Comparison of ENCODE assay signal across 14 cellular contexts in the genomic region with DNA sequence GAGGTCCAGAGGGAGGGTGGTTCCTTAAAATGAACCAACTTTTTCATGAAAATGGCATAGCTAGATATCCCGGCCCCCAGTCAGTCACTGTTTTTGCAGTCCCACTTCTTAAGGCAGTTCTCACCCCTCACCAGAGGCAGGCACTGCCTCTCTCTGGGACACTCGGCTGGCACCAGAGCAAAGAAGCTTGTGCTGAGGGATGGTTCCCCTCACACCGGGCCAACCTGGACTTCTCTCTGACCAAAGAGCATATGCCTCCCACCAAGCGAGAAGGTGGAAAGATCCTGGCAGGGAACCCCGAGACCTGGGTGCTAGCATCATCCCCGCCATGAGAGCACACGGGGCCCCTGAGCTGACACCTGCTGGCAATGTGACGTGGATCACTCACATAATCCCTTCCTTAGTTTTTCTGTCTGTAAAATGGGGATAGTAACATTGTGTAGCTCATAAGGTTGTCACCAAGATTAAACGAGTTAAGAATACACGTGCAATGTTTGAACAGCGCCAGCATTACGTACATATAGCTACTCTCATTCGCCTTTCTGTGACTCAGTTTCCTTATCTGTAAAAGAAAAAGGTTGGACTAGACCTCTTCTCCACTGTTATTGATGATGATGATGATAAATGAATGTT.
A peak's percentile ranks its signal among the peaks of the same experiment; 100 is the strongest.
DNase-seq lines count a peak whose midpoint lies in the region; ATAC-seq and TF ChIP-seq lines count a peak whose summit lies in the region.
"Had no signal": no experiment of that assay in that cellular context is flagged by ENCODE, and none has a peak within 500 bp of the region (broad histone marks: within the 10 kb centered on the region; RNA-seq: fewer than 3 reads in every experiment).

No MANE protein-coding gene starts in this region.

- peak overlapping the region; percentile 45; the same call in 1 of the 2 replicates for H2AK5ac ChIP-seq in IMR-90 (ENCODE audit: low read depth, low read length)

- ATAC-seq in IMR-90 (ENCODE audit: low read depth) (no peak; the same call in 1 of the 2 replicates), gastroesophageal sphincter (no peak)
- ATAC-seq: A549; CD8-positive, alpha-beta T cell; HCT116 had no signal

- no peaks in the 10 kb centered on the region for H3K79me1 ChIP-seq in IMR-90 (ENCODE audit: low read depth in 1 of 2, low read length in 2 of 2)

- no peak overlapping the region for H3K27ac Mint-ChIP-seq in Calu3 (ENCODE audit: unreplicated experiment)
- H3K27ac Mint-ChIP-seq: CD8-positive, alpha-beta T cell had no signal

- no peak overlapping the region for H3K56ac ChIP-seq in IMR-90 (ENCODE audit: extremely low read depth, insufficient read depth, low read length)

- TF ChIP-seq EP300 in gastroesophageal sphincter (IDR thresholded peaks at IDR 0.05) = no peak

- H2AFZ ChIP-seq in IMR-90 (replicated peaks; ENCODE audit: low read length, poor library complexity) = no peak overlapping the region

- no peak overlapping the region for H3K4me3 Mint-ChIP-seq in Calu3 (ENCODE audit: low read depth, unreplicated experiment)
- H3K4me3 Mint-ChIP-seq: CD14-positive monocyte; CD8-positive, alpha-beta T cell had no signal

- BruUV-seq in IMR-90 (replicated peaks; lab: Mats Ljungman, UMichigan) (no TSS peak), Calu3 (replicated peaks; lab: Mats Ljungman, UMichigan) (no TSS peak)

- intact Hi-C loops in IMR-90 (cut with micrococcal nuclease) (no loop called here), Calu3 (cut with micrococcal nuclease; ENCODE audit: unreplicated experiment) (no loop called here), colonic mucosa (cut with DNase I) (no loop called here)

- no peak overlapping the region for H3K14ac ChIP-seq in IMR-90 (replicated peaks; ENCODE audit: low read depth, low read length)

- no peak for TF ChIP-seq CTCF in IMR-90 (conservative IDR thresholded peaks at IDR 0.05; ENCODE audit: low read depth, low read length)
- no peak for TF ChIP-seq CTCF in coronary artery (IDR thresholded peaks at IDR 0.05)
- TF ChIP-seq CTCF in gastroesophageal sphincter (IDR thresholded peaks at IDR 0.05) = no peak
- no peak for TF ChIP-seq CTCF in Calu3 (IDR thresholded peaks at IDR 0.05; ENCODE audit: unreplicated experiment)
- TF ChIP-seq CTCF in colonic mucosa (IDR thresholded peaks at IDR 0.05) = no peak

- POLR2A ChIA-PET in IMR-90 (lab: Charles Lee; ENCODE audit: unreplicated experiment) = no interaction called here

- 80% methylated on average over 1 of the region's 13 CpGs; no CpG with 5 or more reads in 1 of the 2 experiments for WGBS in IMR-90 (ENCODE audit: extremely low coverage in 2 of 2, insufficient read length in 1 of 2), 2 experiments
- WGBS in gastroesophageal sphincter (ENCODE audit: low coverage in 1 of 2), 2 donors = 71 to 82% methylated on average over 9 to 13 of the region's 13 CpGs

- no peaks in the 10 kb centered on the region for H3K4me1 Mint-ChIP-seq in Calu3 (ENCODE audit: low read depth, unreplicated experiment)
- H3K4me1 Mint-ChIP-seq: CD14-positive monocyte had no signal

- H3K36me3 Mint-ChIP-seq in Calu3 (ENCODE audit: insufficient read depth, unreplicated experiment) = no peaks in the 10 kb centered on the region
- H3K36me3 Mint-ChIP-seq: CD8-positive, alpha-beta T cell had no signal

- no peak overlapping the region for H3K4me2 ChIP-seq in IMR-90 (ENCODE audit: low read depth, low read length)
- H3K4me2 ChIP-seq: A549 had no signal

- no peak overlapping the region for H3K4me3 ChIP-seq in IMR-90 (ENCODE audit: insufficient read depth, low read depth, low read length)
- H3K4me3 ChIP-seq in coronary artery = no peak overlapping the region
- no peak overlapping the region for H3K4me3 ChIP-seq in gastroesophageal sphincter
- H3K4me3 ChIP-seq in colonic mucosa = no peak overlapping the region
- H3K4me3 ChIP-seq: A549 had no signal

- H3K9me3 ChIP-seq in IMR-90 (ENCODE audit: control insufficient read depth, insufficient read depth, low read length) = no peaks in the 10 kb centered on the region
- no peaks in the 10 kb centered on the region for H3K9me3 ChIP-seq in gastroesophageal sphincter
- no peaks in the 10 kb centered on the region for H3K9me3 ChIP-seq in colonic mucosa
- H3K9me3 ChIP-seq: A549 had no signal

- dilution Hi-C loops in IMR-90 (cut with HindIII; ENCODE audit: low sequenced_read_pairs, unreplicated experiment) = no loop called here

- no peak overlapping the region for H3K4ac ChIP-seq in IMR-90 (ENCODE audit: low read depth, low read length)

- H3K9ac ChIP-seq in IMR-90 (ENCODE audit: low read depth, low read length) (no peak overlapping the region), colonic mucosa (ENCODE audit: low read depth in 2 of 2, low read length in 2 of 2) (no peak overlapping the region)

- H2BK5ac ChIP-seq in IMR-90 (ENCODE audit: low read depth, low read length, poor library complexity, severe bottlenecking) = no peak overlapping the region

- no peaks in the 10 kb centered on the region for H3K9me1 ChIP-seq in IMR-90 (ENCODE audit: insufficient read depth, low read length)

- H3K23ac ChIP-seq in IMR-90 (ENCODE audit: low read depth, low read length) = no peak overlapping the region

- H4K20me1 ChIP-seq in IMR-90 (ENCODE audit: insufficient read depth, low read length) = no peaks in the 10 kb centered on the region

- H2AK9ac ChIP-seq in IMR-90 (replicated peaks; ENCODE audit: low read depth, low read length, poor library complexity) = no peak overlapping the region

- H2BK120ac ChIP-seq in IMR-90 (ENCODE audit: low read depth, low read length) = peak overlapping the region; percentile 27

- DNase-seq in IMR-90 = no peak
- DNase-seq in coronary artery (ENCODE audit: low spot score) = peak; percentile 19
- no peak for DNase-seq in Calu3
- no peak for DNase-seq in colonic mucosa
- DNase-seq in HT-29 (ENCODE audit: low spot score) = no peak
- DNase-seq: CD8-positive, alpha-beta T cell; COR-L47; DND-41; GDM1; KG1 had no signal

- H3K18ac ChIP-seq in IMR-90 (ENCODE audit: low read depth, low read length) = peak overlapping the region; percentile 13; the same call in 1 of the 2 replicates

- H3K4me1 ChIP-seq in IMR-90 (ENCODE audit: control insufficient read depth, insufficient read depth, low read length) (peaks cover 9% of the 10 kb centered on the region; the same call in 1 of the 2 replicates), gastroesophageal sphincter (peaks cover 0 to 32% (median 0%) of the 10 kb centered on the region in 3 donors), colonic mucosa (no peaks in the 10 kb centered on the region)
- H3K4me1 ChIP-seq: A549 had no signal

- TF ChIP-seq RAD21 in IMR-90 (IDR thresholded peaks at IDR 0.05; ENCODE audit: low read length) = no peak

- no peaks in the 10 kb centered on the region for H3K36me3 ChIP-seq in IMR-90 (ENCODE audit: control insufficient read depth, insufficient read depth, low read length)
- H3K36me3 ChIP-seq in gastroesophageal sphincter = no peaks in the 10 kb centered on the region
- H3K36me3 ChIP-seq in colonic mucosa = no peaks in the 10 kb centered on the region

- H2BK20ac ChIP-seq in IMR-90 (ENCODE audit: low read depth, low read length) = peak overlapping the region; percentile 37; the same call in 1 of the 2 replicates

- CTCF ChIA-PET in IMR-90 (lab: Yijun Ruan, JAX) (interaction anchor here (1.0 kb wide), 1 partner anchor 32 kb away, joined by 3 read pairs; no protein-coding TSS in a partner anchor), Calu3 (lab: Charles Lee) (no interaction called here)

- peak overlapping the region; percentile 6; the same call in 1 of the 2 replicates for H4K5ac ChIP-seq in IMR-90 (ENCODE audit: low read depth, low read length)

- no peak overlapping the region for H2BK15ac ChIP-seq in IMR-90 (ENCODE audit: low read depth, low read length)

- peak overlapping the region; percentile 17; the same call in 1 of the 2 replicates for H4K91ac ChIP-seq in IMR-90 (ENCODE audit: insufficient read depth, low read depth, low read length)

- peaks cover 9% of the 10 kb centered on the region; the same call in 1 of the 2 replicates for H3K27me3 ChIP-seq in IMR-90 (ENCODE audit: control insufficient read depth, insufficient read depth, low read length)
- no peaks in the 10 kb centered on the region for H3K27me3 ChIP-seq in gastroesophageal sphincter
- H3K27me3 ChIP-seq in colonic mucosa = no peaks in the 10 kb centered on the region

- in situ Hi-C loops in IMR-90 (cut with MboI; ENCODE audit: low sequenced_read_pairs) = no loop called here

- no peak overlapping the region for H4K8ac ChIP-seq in IMR-90 (ENCODE audit: low read depth in 2 of 2, low read length in 2 of 2)

- no peaks in the 10 kb centered on the region for H3K27me3 Mint-ChIP-seq in Calu3 (ENCODE audit: unreplicated experiment)

- no peak for TF ChIP-seq POLR2A in IMR-90 (IDR thresholded peaks at IDR 0.05; ENCODE audit: low read depth, low read length)
- no peak for TF ChIP-seq POLR2A in gastroesophageal sphincter (IDR thresholded peaks at IDR 0.05)

- no peaks in the 10 kb centered on the region for H3K9me3 Mint-ChIP-seq in Calu3 (ENCODE audit: low read depth, unreplicated experiment)
- H3K9me3 Mint-ChIP-seq: CD8-positive, alpha-beta T cell had no signal

- H3K27ac ChIP-seq in IMR-90 (ENCODE audit: insufficient read depth, low read length) = peak overlapping the region; percentile 50; the same call in 1 of the 2 replicates
- no peak overlapping the region for H3K27ac ChIP-seq in coronary artery
- H3K27ac ChIP-seq in gastroesophageal sphincter = peak overlapping the region in 3 of 4 donors; percentile 62 to 79 (median 65)
- H3K27ac ChIP-seq in colonic mucosa = no peak overlapping the region
- H3K27ac ChIP-seq: A549 had no signal

TF ChIP-seq in IMR-90, 13 proteins besides CTCF, POLR2A, EP300 and RAD21 (continues in another document):
- no peak for TF ChIP-seq ELK1 (IDR thresholded peaks at IDR 0.05; ENCODE audit: borderline replicate concordance, low read depth, low read length)
- TF ChIP-seq NFE2L2 (IDR thresholded peaks at IDR 0.05; ENCODE audit: low read depth, low read length) = no peak
- no peak for TF ChIP-seq MXI1 (IDR thresholded peaks at IDR 0.05; ENCODE audit: borderline replicate concordance, low read depth, low read length)
- no peak for TF ChIP-seq MAZ (IDR thresholded peaks at IDR 0.05; ENCODE audit: borderline replicate concordance, low read depth, low read length)
- no peak for TF ChIP-seq FOS (IDR thresholded peaks at IDR 0.05; ENCODE audit: low read depth, low read length)
- no peak for TF ChIP-seq SMC3 (IDR thresholded peaks at IDR 0.05; ENCODE audit: low read depth, low read length)
- TF ChIP-seq RFX5 (IDR thresholded peaks at IDR 0.05; ENCODE audit: low read depth, low read length) = no peak
- no peak for TF ChIP-seq CHD1 (IDR thresholded peaks at IDR 0.05; ENCODE audit: low read depth, low read length)

Comparison
In these comparisons a context has a peak if more than half of its experiments do, and no peak if none do; other contexts are left out.
1. H3K27ac ChIP-seq: peak in IMR-90 (single experiment) and gastroesophageal sphincter (3 of 4); none in coronary artery (0 of 2) and colonic mucosa (single experiment).